Comparison of ENCODE assay signal across 10 cellular contexts in genomic region chr10:80458263-80458625, GRCh38. TPM values are rescaled to one million over a fixed set of nuclear protein-coding genes. Genes with fewer than 3 reads are reported as not detected.
DNase-seq lines count a peak whose midpoint lies in the region; ATAC-seq and TF ChIP-seq lines count a peak whose summit lies in the region.
"Had no signal": no experiment of that assay in that cellular context is flagged by ENCODE, and none has a peak within 500 bp of the region (broad histone marks: within the 10 kb centered on the region; RNA-seq: fewer than 3 reads in every experiment).

No MANE protein-coding gene starts in this region.

- TF ChIP-seq POLR2A in vagina (IDR thresholded peaks at IDR 0.05) = no peak

- H3K4me3 ChIP-seq in vagina = no peak overlapping the region

- no TSS peak for BruUV-seq in MCF 10A (replicated peaks; lab: Mats Ljungman, UMichigan)

- H3K27ac Mint-ChIP-seq in stimulated activated naive CD8-positive, alpha-beta T cell treated with anti-CD3 and anti-CD28 coated beads, Interleukin-15, Interleukin-2, amounts not matched to agents 100 ng/mL and 50 ng/mL, for 24 hours = peak overlapping the region; percentile 89
- H3K27ac Mint-ChIP-seq in MCF 10A (ENCODE audit: low read depth, unreplicated experiment) = peak overlapping the region; percentile 89
- H3K27ac Mint-ChIP-seq in naive thymus-derived CD8-positive, alpha-beta T cell = peak overlapping the region; percentile 91 to 100 (median 97)

- H3K27ac ChIP-seq in vagina = peak overlapping the region; percentile 89
- H3K27ac ChIP-seq: WERI-Rb-1 had no signal

- no peaks in the 10 kb centered on the region for H3K27me3 ChIP-seq in vagina

- peaks cover 85% of the 10 kb centered on the region for H3K4me1 Mint-ChIP-seq in stimulated activated naive CD8-positive, alpha-beta T cell treated with anti-CD3 and anti-CD28 coated beads, Interleukin-15, Interleukin-2, amounts not matched to agents 100 ng/mL and 50 ng/mL, for 24 hours (ENCODE audit: low read depth)
- peaks cover 60% of the 10 kb centered on the region for H3K4me1 Mint-ChIP-seq in MCF 10A (ENCODE audit: insufficient read depth, unreplicated experiment)
- peaks cover 49 to 87% (median 77%) of the 10 kb centered on the region in 4 donors for H3K4me1 Mint-ChIP-seq in naive thymus-derived CD8-positive, alpha-beta T cell

- no peak for ATAC-seq in stimulated activated naive CD8-positive, alpha-beta T cell treated with anti-CD3 and anti-CD28 coated beads, Interleukin-15, Interleukin-2, amounts not matched to agents 100 U/mL and 50 U/mL, for 24 hours
- no peak for ATAC-seq in naive thymus-derived CD8-positive, alpha-beta T cell
- no peak for ATAC-seq in left lobe of liver

- intact Hi-C loops in MCF 10A (cut with micrococcal nuclease) = no loop called here
- intact Hi-C loops in vagina (cut with DNase I) = no loop called here

- H3K4me1 ChIP-seq in vagina = peaks cover 86% of the 10 kb centered on the region

- no peaks in the 10 kb centered on the region for H3K9me3 Mint-ChIP-seq in stimulated activated naive CD8-positive, alpha-beta T cell treated with anti-CD3 and anti-CD28 coated beads, Interleukin-15, Interleukin-2, amounts not matched to agents 100 ng/mL and 50 ng/mL, for 24 hours
- H3K9me3 Mint-ChIP-seq in MCF 10A (ENCODE audit: unreplicated experiment) = no peaks in the 10 kb centered on the region
- H3K9me3 Mint-ChIP-seq in naive thymus-derived CD8-positive, alpha-beta T cell = no peaks in the 10 kb centered on the region

- TF ChIP-seq CTCF in MCF 10A (IDR thresholded peaks at IDR 0.05; ENCODE audit: unreplicated experiment) = no peak
- TF ChIP-seq CTCF in vagina (IDR thresholded peaks at IDR 0.05) = no peak

- CTCF ChIA-PET in MCF 10A (lab: Yijun Ruan, JAX) = interaction anchor here (1.0 to 33.7 kb wide), 5 partner anchors 12 to 48 kb away, joined by 5 to 923 read pairs (median 10); no protein-coding TSS in a partner anchor

- DNase-seq in stimulated activated naive CD8-positive, alpha-beta T cell treated with anti-CD3 and anti-CD28 coated beads, Interleukin-15, Interleukin-2, amounts not matched to agents 100 U/mL and 50 U/mL, for 24 hours = no peak
- no peak for DNase-seq in MCF 10A (ENCODE audit: unreplicated experiment)
- DNase-seq in naive thymus-derived CD8-positive, alpha-beta T cell = no peak
- DNase-seq in vagina (ENCODE audit: extremely low spot score in 2 of 2) = no peak
- no peak for DNase-seq in NCI-H748 (lab: John Stamatoyannopoulos, UW; ENCODE audit: unreplicated experiment)
- DNase-seq in left lobe of liver (ENCODE audit: low spot score) = no peak
- no peak for DNase-seq in RKO (ENCODE audit: low spot score)
- DNase-seq: kidney glomerular epithelial cell had no signal

- no peaks in the 10 kb centered on the region for H3K9me3 ChIP-seq in vagina

- H3K27me3 Mint-ChIP-seq in stimulated activated naive CD8-positive, alpha-beta T cell treated with anti-CD3 and anti-CD28 coated beads, Interleukin-15, Interleukin-2, amounts not matched to agents 100 ng/mL and 50 ng/mL, for 24 hours = no peaks in the 10 kb centered on the region
- H3K27me3 Mint-ChIP-seq in MCF 10A (ENCODE audit: insufficient read depth, unreplicated experiment) = no peaks in the 10 kb centered on the region
- H3K27me3 Mint-ChIP-seq in naive thymus-derived CD8-positive, alpha-beta T cell = no peaks in the 10 kb centered on the region

- H3K36me3 ChIP-seq in vagina = no peaks in the 10 kb centered on the region

- peak overlapping the region; percentile 70 for H3K4me3 Mint-ChIP-seq in stimulated activated naive CD8-positive, alpha-beta T cell treated with anti-CD3 and anti-CD28 coated beads, Interleukin-15, Interleukin-2, amounts not matched to agents 100 ng/mL and 50 ng/mL, for 24 hours
- H3K4me3 Mint-ChIP-seq in MCF 10A (ENCODE audit: unreplicated experiment) = no peak overlapping the region
- peak overlapping the region in 9 of 10 donors; percentile 80 to 99 (median 98) for H3K4me3 Mint-ChIP-seq in naive thymus-derived CD8-positive, alpha-beta T cell

- peaks cover 16% of the 10 kb centered on the region for H3K36me3 Mint-ChIP-seq in stimulated activated naive CD8-positive, alpha-beta T cell treated with anti-CD3 and anti-CD28 coated beads, Interleukin-15, Interleukin-2, amounts not matched to agents 100 ng/mL and 50 ng/mL, for 24 hours (ENCODE audit: low read depth)
- peaks cover 6% of the 10 kb centered on the region for H3K36me3 Mint-ChIP-seq in MCF 10A (ENCODE audit: insufficient read depth, unreplicated experiment)
- peaks cover 0 to 7% (median 2%) of the 10 kb centered on the region in 3 donors for H3K36me3 Mint-ChIP-seq in naive thymus-derived CD8-positive, alpha-beta T cell

- POLR2A ChIA-PET in MCF 10A (lab: Yijun Ruan, JAX) = interaction anchor here (0.7 to 12.8 kb wide), 6 partner anchors 12 to 53 kb away, joined by 3 to 225 read pairs (median 10); no protein-coding TSS in a partner anchor
- POLR2A ChIA-PET in naive thymus-derived CD8-positive, alpha-beta T cell (lab: Charles Lee) = interaction anchor here (1.5 to 37.5 kb wide), 6 partner anchors 11 to 270 kb away, joined by 6 to 914 read pairs (median 200); no protein-coding TSS in a partner anchor

RNA-seq across cellular contexts. Expression of gene TSPAN14, which starts 4.1 kb away (rescaled TPM):
- total RNA-seq in MCF 10A (2022) = 46.9 and 53.7 TPM in 2 replicates
- total RNA-seq in naive thymus-derived CD8-positive, alpha-beta T cell = 100 to 1,000 TPM; 163 to 165 TPM
- 100 to 1,000 TPM; 152 to 293 (median 155) TPM for polyA plus RNA-seq in naive thymus-derived CD8-positive, alpha-beta T cell
- 98.0 TPM for total RNA-seq in vagina
- total RNA-seq in left lobe of liver = 31.3 TPM

RNA-seq across cellular contexts. Expression of gene PRXL2A, which starts 49.9 kb away (rescaled TPM):
- total RNA-seq in MCF 10A (2022) (6.0 and 6.7 TPM in 2 replicates), vagina (62.4 TPM), left lobe of liver (82.1 TPM)
- total RNA-seq in naive thymus-derived CD8-positive, alpha-beta T cell = 10 to 100 TPM; 10.2 to 11.6 TPM
- polyA plus RNA-seq in naive thymus-derived CD8-positive, alpha-beta T cell = 10 to 100 TPM; 13.8 to 21.3 (median 16.1) TPM
